1 cellular context compared by ENCODE assay signal in genomic region chr10:1171586-1171985, GRCh38.
TF ChIP-seq lines count a peak whose summit lies in the region.

No MANE protein-coding gene starts in this region.

TF ChIP-seq in HepG2, 621 proteins besides CTCF, POLR2A, EP300 and RAD21 (continued from another document):
- no peak for TF ChIP-seq CENPBD1 (CRISPR knock-in tag; IDR thresholded peaks at IDR 0.05; ENCODE audit: borderline replicate concordance, low read depth)
- TF ChIP-seq REL (CRISPR knock-in tag; conservative IDR thresholded peaks at IDR 0.05) = no peak
- TF ChIP-seq ZMAT3 (CRISPR knock-in tag; conservative IDR thresholded peaks at IDR 0.05) = no peak
- no peak for TF ChIP-seq ZNF850 (CRISPR knock-in tag; conservative IDR thresholded peaks at IDR 0.05)
- no peak for TF ChIP-seq HDAC2 (CRISPR knock-in tag; IDR thresholded peaks at IDR 0.05)
- TF ChIP-seq ZNF256 (CRISPR knock-in tag; conservative IDR thresholded peaks at IDR 0.05) = no peak
- TF ChIP-seq KLF12 (CRISPR knock-in tag; IDR thresholded peaks at IDR 0.05; ENCODE audit: borderline replicate concordance) = no peak
- no peak for TF ChIP-seq THYN1 (CRISPR knock-in tag; IDR thresholded peaks at IDR 0.05; ENCODE audit: borderline replicate concordance, low read depth)
- no peak for TF ChIP-seq NRL (CRISPR knock-in tag; IDR thresholded peaks at IDR 0.05; ENCODE audit: borderline replicate concordance)
- TF ChIP-seq ZBTB10 (CRISPR knock-in tag; IDR thresholded peaks at IDR 0.05; ENCODE audit: borderline replicate concordance) = no peak
- no peak for TF ChIP-seq SAP130 (CRISPR knock-in tag; IDR thresholded peaks at IDR 0.05; ENCODE audit: low read depth)
